ENCODE assay signal across 19 cellular contexts in the genomic region with DNA sequence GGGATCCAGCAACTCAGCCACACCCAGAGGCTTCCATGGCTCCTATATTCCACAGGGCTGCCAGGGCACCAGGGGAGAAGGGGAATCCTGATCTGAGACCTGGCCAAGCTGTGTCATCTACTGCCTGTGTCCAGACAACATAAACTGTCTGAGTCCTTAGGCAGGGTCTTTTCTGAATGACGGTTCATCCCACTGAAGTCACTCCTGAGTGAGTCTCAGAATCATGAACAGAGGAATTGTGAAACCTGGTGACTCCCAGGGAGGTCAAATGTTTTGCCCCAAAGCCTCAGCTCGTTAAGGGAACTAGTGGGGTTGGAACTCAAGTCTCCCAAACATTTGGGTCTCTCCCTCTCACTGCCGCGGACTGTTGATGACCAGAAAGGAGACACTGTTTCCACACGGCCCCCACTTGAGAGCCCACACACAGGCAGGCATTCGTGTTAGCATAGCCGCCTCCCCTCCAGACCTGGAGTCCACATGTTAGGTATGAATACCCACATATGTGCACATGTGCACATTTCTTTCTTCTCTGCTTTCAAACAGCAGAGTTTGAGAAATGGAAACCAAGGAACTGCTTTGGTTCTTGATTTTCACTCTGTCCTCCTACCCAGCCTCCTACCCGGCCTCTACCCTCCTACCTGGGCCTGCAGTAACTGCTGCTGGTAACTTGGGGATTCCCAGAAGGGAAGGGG.
"Had no signal": no experiment of that assay in that cellular context is flagged by ENCODE, and none has a peak within 500 bp of the region (broad histone marks: within the 10 kb centered on the region; RNA-seq: fewer than 3 reads in every experiment).

No MANE protein-coding gene starts in this region.

- H3K27ac ChIP-seq: colonic mucosa, foreskin keratinocyte, prostate gland, thyroid gland, uterus, VCaP had no signal

- ATAC-seq: foreskin keratinocyte; left lobe of liver; right cardiac atrium; stimulated activated effector memory CD8-positive, alpha-beta T cell treated with anti-CD3 and anti-CD28 coated beads, Interleukin-12 subunit alpha, Interleukin-12 subunit beta, amount 100 ng/mL, for 72 hours had no signal

- H3K27me3 ChIP-seq: colonic mucosa, thyroid gland, uterus had no signal

- DNase-seq: activated CD4-positive, alpha-beta T cell treated with anti-CD3 and anti-CD28 coated beads for 1 hour; activated CD4-positive, alpha-beta T cell treated with anti-CD3 and anti-CD28 coated beads, Interleukin-2, amount 50 U/mL, for 4 hours; activated naive CD4-positive, alpha-beta T cell; activated naive CD8-positive, alpha-beta T cell treated with anti-CD3 and anti-CD28 coated beads for 36 hours; amygdala; central memory CD4-positive, alpha-beta T cell; colonic mucosa; hippocampal formation; right cardiac atrium; stimulated activated CD4-positive, alpha-beta T cell treated with anti-CD3 and anti-CD28 coated beads, Interleukin-4, amount 100 ng/mL, for 24 hours; thyroid gland; uterus had no signal

- H3K4me1 ChIP-seq: colonic mucosa, foreskin keratinocyte, prostate gland, uterus had no signal

- H3K4me2 ChIP-seq: smooth muscle cell had no signal

- FAIRE-seq: keratinocyte had no signal

- H3K36me3 ChIP-seq: colonic mucosa, prostate gland, thyroid gland, uterus had no signal

- H3K9me3 ChIP-seq: colonic mucosa, prostate gland, thyroid gland, uterus had no signal

- H3K4me3 ChIP-seq: colonic mucosa, prostate gland, smooth muscle cell, thyroid gland, uterus had no signal
